Comparison of ENCODE assay signal across 16 cellular contexts in genomic region chr1:185159966-185160365, GRCh38.
DNase-seq lines count a peak whose midpoint lies in the region; ATAC-seq and TF ChIP-seq lines count a peak whose summit lies in the region.
"Had no signal": no experiment of that assay in that cellular context is flagged by ENCODE, and none has a peak within 500 bp of the region (broad histone marks: within the 10 kb centered on the region; RNA-seq: fewer than 3 reads in every experiment).

No MANE protein-coding gene starts in this region.

- H3K4me3 ChIP-seq in choroid plexus epithelial cell (ENCODE audit: low read depth, low read length) = no peak overlapping the region
- H3K4me3 ChIP-seq: gastrocnemius medialis had no signal

- ATAC-seq in stimulated activated naive CD8-positive, alpha-beta T cell treated with anti-CD3 and anti-CD28 coated beads, Interleukin-15, Interleukin-2, amounts not matched to agents 100 U/mL and 50 U/mL, for 24 hours = no peak
- ATAC-seq in HG02571 (IDR thresholded peaks at IDR 0.05; ENCODE audit: unreplicated experiment) = no peak
- ATAC-seq in effector memory CD8-positive, alpha-beta T cell (replicated peaks) = no peak
- ATAC-seq: gastrocnemius medialis, left lobe of liver, right cardiac atrium had no signal

- no peak overlapping the region for H3K4me3 Mint-ChIP-seq in stimulated activated naive CD8-positive, alpha-beta T cell treated with anti-CD3 and anti-CD28 coated beads, Interleukin-15, Interleukin-2, amounts not matched to agents 100 ng/mL and 50 ng/mL, for 24 hours
- H3K4me3 Mint-ChIP-seq in effector memory CD8-positive, alpha-beta T cell = no peak overlapping the region

- H3K9me3 Mint-ChIP-seq in stimulated activated naive CD8-positive, alpha-beta T cell treated with anti-CD3 and anti-CD28 coated beads, Interleukin-15, Interleukin-2, amounts not matched to agents 100 ng/mL and 50 ng/mL, for 24 hours = no peaks in the 10 kb centered on the region
- no peaks in the 10 kb centered on the region for H3K9me3 Mint-ChIP-seq in effector memory CD8-positive, alpha-beta T cell

- DNase-seq in stimulated activated naive CD8-positive, alpha-beta T cell treated with anti-CD3 and anti-CD28 coated beads, Interleukin-15, Interleukin-2, amounts not matched to agents 100 U/mL and 50 U/mL, for 24 hours = no peak
- DNase-seq in MV-4-11 (lab: John Stamatoyannopoulos, UW) (peak; percentile 80), choroid plexus epithelial cell (ENCODE audit: low read depth) (peak; percentile 9), Kasumi-1 (lab: John Stamatoyannopoulos, UW) (no peak), NCI-H1048 (lab: John Stamatoyannopoulos, UW) (no peak)
- no peak for DNase-seq in effector memory CD8-positive, alpha-beta T cell
- DNase-seq: activated CD8-positive, alpha-beta memory T cell treated with anti-CD3 and anti-CD28 coated beads for 24 hours; activated effector memory CD4-positive, alpha-beta T cell treated with Interleukin-2 at 50 U/mL for 16 hours; anterior cingulate cortex; gastrocnemius medialis; NCI-H2171 treated with DMSO at 0.1 percent for 48 hours; right cardiac atrium; RPMI8226 had no signal

- peak overlapping the region; percentile 47 for H3K27ac Mint-ChIP-seq in stimulated activated naive CD8-positive, alpha-beta T cell treated with anti-CD3 and anti-CD28 coated beads, Interleukin-15, Interleukin-2, amounts not matched to agents 100 ng/mL and 50 ng/mL, for 24 hours
- H3K27ac Mint-ChIP-seq in effector memory CD8-positive, alpha-beta T cell = peak overlapping the region in 1 of 2 donors; percentile 1

- H3K36me3 Mint-ChIP-seq in stimulated activated naive CD8-positive, alpha-beta T cell treated with anti-CD3 and anti-CD28 coated beads, Interleukin-15, Interleukin-2, amounts not matched to agents 100 ng/mL and 50 ng/mL, for 24 hours (ENCODE audit: low read depth) = peaks cover 4% of the 10 kb centered on the region
- peaks cover 21% of the 10 kb centered on the region for H3K36me3 Mint-ChIP-seq in effector memory CD8-positive, alpha-beta T cell (ENCODE audit: insufficient read depth)

- peaks cover 31% of the 10 kb centered on the region for H3K4me1 Mint-ChIP-seq in stimulated activated naive CD8-positive, alpha-beta T cell treated with anti-CD3 and anti-CD28 coated beads, Interleukin-15, Interleukin-2, amounts not matched to agents 100 ng/mL and 50 ng/mL, for 24 hours (ENCODE audit: low read depth)
- peaks cover 12 to 24% of the 10 kb centered on the region in 2 donors for H3K4me1 Mint-ChIP-seq in effector memory CD8-positive, alpha-beta T cell (ENCODE audit: low read depth in 2 of 2)

- no peak for TF ChIP-seq CTCF in choroid plexus epithelial cell (conservative IDR thresholded peaks at IDR 0.05; ENCODE audit: low read depth, low read length)

- H3K27me3 Mint-ChIP-seq in stimulated activated naive CD8-positive, alpha-beta T cell treated with anti-CD3 and anti-CD28 coated beads, Interleukin-15, Interleukin-2, amounts not matched to agents 100 ng/mL and 50 ng/mL, for 24 hours = no peaks in the 10 kb centered on the region
- no peaks in the 10 kb centered on the region for H3K27me3 Mint-ChIP-seq in effector memory CD8-positive, alpha-beta T cell

Comparison
In these comparisons a context has a peak if more than half of its experiments do, and no peak if none do; other contexts are left out.
1. DNase-seq: peak in MV-4-11 (single experiment) and choroid plexus epithelial cell (single experiment); none in stimulated activated naive CD8-positive, alpha-beta T cell treated with anti-CD3 and anti-CD28 coated beads, Interleukin-15, Interleukin-2, amounts not matched to agents 100 U/mL and 50 U/mL, for 24 hours (single experiment), Kasumi-1 (0 of 2), NCI-H1048 (single experiment) and effector memory CD8-positive, alpha-beta T cell (0 of 3).